Comparison of ENCODE assay signal across 11 cellular contexts in genomic region chr10:125148021-125148439, GRCh38. TPM values are rescaled to one million over a fixed set of nuclear protein-coding genes. Genes with fewer than 3 reads are reported as not detected.
DNase-seq lines count a peak whose midpoint lies in the region; ATAC-seq and TF ChIP-seq lines count a peak whose summit lies in the region.
"Had no signal": no experiment of that assay in that cellular context is flagged by ENCODE, and none has a peak within 500 bp of the region (broad histone marks: within the 10 kb centered on the region; RNA-seq: fewer than 3 reads in every experiment).

No MANE protein-coding gene starts in this region.

- H3K9me3 ChIP-seq in BE2C, result no peaks in the 10 kb centered on the region

- peaks cover 8% of the 10 kb centered on the region for H3K4me1 ChIP-seq in BE2C
- H3K4me1 ChIP-seq: parathyroid adenoma had no signal

- peaks cover 49% of the 10 kb centered on the region for H3K36me3 Mint-ChIP-seq in nephron progenitor cell (ENCODE audit: low read depth)

- no peak for TF ChIP-seq CTCF in BE2C (IDR thresholded peaks at IDR 0.05; ENCODE audit: low read depth, low read length)
- TF ChIP-seq CTCF in nephron progenitor cell (IDR thresholded peaks at IDR 0.05), result no peak

- H3K27ac Mint-ChIP-seq in nephron progenitor cell, result peak overlapping the region; percentile 93
- H3K27ac Mint-ChIP-seq: activated B cell treated with CpG ODN at 0.5 μM for 24 hours had no signal

- no peak overlapping the region for H3K4me3 Mint-ChIP-seq in nephron progenitor cell
- H3K4me3 Mint-ChIP-seq: activated B cell treated with CpG ODN at 0.5 μM for 24 hours had no signal

- H3K27me3 ChIP-seq in BE2C, result no peaks in the 10 kb centered on the region

- H3K27ac ChIP-seq in epithelial cell of prostate, result peak overlapping the region; percentile 92
- H3K27ac ChIP-seq: parathyroid adenoma had no signal

- peaks cover 1% of the 10 kb centered on the region for H3K27me3 Mint-ChIP-seq in nephron progenitor cell (ENCODE audit: low read depth, poor library complexity)

- H3K9me3 Mint-ChIP-seq in nephron progenitor cell, result no peaks in the 10 kb centered on the region
- H3K9me3 Mint-ChIP-seq: activated B cell treated with CpG ODN at 0.5 μM for 24 hours had no signal

- peaks cover 10% of the 10 kb centered on the region for H3K36me3 ChIP-seq in BE2C

- no peak overlapping the region for H3K4me3 ChIP-seq in BE2C (ENCODE audit: low read depth, low read length)

- H3K4me1 Mint-ChIP-seq in nephron progenitor cell, result peaks cover 86% of the 10 kb centered on the region

- peak; percentile 52 for DNase-seq in BE2C
- peak; percentile 61 for DNase-seq in NAMALWA (ENCODE audit: low spot score)
- no peak for DNase-seq in epithelial cell of prostate (ENCODE audit: low read depth, low spot score)
- DNase-seq in nephron progenitor cell, result no peak
- no peak for DNase-seq in NCI-H1105 (lab: John Stamatoyannopoulos, UW)
- no peak for DNase-seq in iPS-NIHi11 (ENCODE audit: low spot score)
- DNase-seq: activated B cell treated with CpG ODN at 0.5 μM for 24 hours, MM.1S had no signal

- no peak for ATAC-seq in GM18861 (IDR thresholded peaks at IDR 0.05; ENCODE audit: unreplicated experiment)
- no peak for ATAC-seq in HG03442 (IDR thresholded peaks at IDR 0.05; ENCODE audit: unreplicated experiment)

RNA-seq across cellular contexts. Expression of gene CTBP2, which starts 12.3 kb away (rescaled TPM):
- 99.8 TPM for polyA plus RNA-seq in BE2C (2012; ENCODE audit: insufficient read depth, insufficient read length, low read depth)

Comparison
In these comparisons a context has a peak if more than half of its experiments do, and no peak if none do; other contexts are left out.
1. DNase-seq: peak in BE2C (single experiment) and NAMALWA (single experiment); none in epithelial cell of prostate (single experiment), nephron progenitor cell (single experiment), NCI-H1105 (single experiment) and iPS-NIHi11 (single experiment).